9 cellular contexts compared by ENCODE assay signal in genomic region chr2:230327418-230328154, GRCh38. TPM values are rescaled to one million over a fixed set of nuclear protein-coding genes. Genes with fewer than 3 reads are reported as not detected.
A peak's percentile ranks its signal among the peaks of the same experiment; 100 is the strongest.
DNase-seq lines count a peak whose midpoint lies in the region; ATAC-seq, FAIRE-seq and TF ChIP-seq lines count a peak whose summit lies in the region.
"Had no signal": no experiment of that assay in that cellular context is flagged by ENCODE, and none has a peak within 500 bp of the region (broad histone marks: within the 10 kb centered on the region; RNA-seq: fewer than 3 reads in every experiment).

No MANE protein-coding gene starts in this region.

- H3K79me2 ChIP-seq in MM.1S (ENCODE audit: low read length) (peaks cover 51% of the 10 kb centered on the region), K562 (ENCODE audit: control insufficient read depth, insufficient read depth, low read length) (peaks cover 7% of the 10 kb centered on the region; the same call in 2 of the 3 replicates)

- TF ChIP-seq CTCF in GM12875 (IDR thresholded peaks at IDR 0.05; ENCODE audit: borderline replicate concordance, insufficient read depth, low read depth, low read length): no peak
- TF ChIP-seq CTCF in MM.1S (IDR thresholded peaks at IDR 0.05; ENCODE audit: low read length): no peak
- no peak for TF ChIP-seq CTCF in K562 (IDR thresholded peaks at IDR 0.05 in 2 of 3, conservative IDR thresholded peaks at IDR 0.05 in 1 of 3; ENCODE audit: insufficient read depth in 2 of 3, low read depth in 1 of 3, low read length in 3 of 3)
- TF ChIP-seq CTCF in mucosa of descending colon (IDR thresholded peaks at IDR 0.05): no peak

- intact Hi-C loops in K562 (cut with micrococcal nuclease) (loop anchor here (10.0 kb wide), 1 partner anchor 287 kb away; no protein-coding TSS in a partner anchor), mucosa of descending colon (cut with DNase I, micrococcal nuclease) (no loop called here)

- no peaks in the 10 kb centered on the region for H3K27me3 ChIP-seq in MM.1S (replicated peaks; ENCODE audit: insufficient read depth, low read length)
- H3K27me3 ChIP-seq in K562 (ENCODE audit: control insufficient read depth in 2 of 2, insufficient read depth in 2 of 2, low read length in 2 of 2): no peaks in the 10 kb centered on the region

- H2AFZ ChIP-seq in MM.1S (ENCODE audit: low read length): peak overlapping the region; percentile 93
- peak overlapping the region; percentile 96 for H2AFZ ChIP-seq in K562 (ENCODE audit: low read depth, low read length)

- FAIRE-seq in K562 (lab: Jason Lieb, UNC): peak; percentile 56
- FAIRE-seq: TTC549 had no signal

- H3K27ac ChIP-seq in MM.1S (ENCODE audit: low read length): peak overlapping the region; percentile 65
- peak overlapping the region; percentile 69 for H3K27ac ChIP-seq in K562 (ENCODE audit: extremely low read depth, low read depth, low read length)

- peaks cover 15% of the 10 kb centered on the region for H3F3A ChIP-seq in MM.1S (ENCODE audit: insufficient read depth, low read length)

- no peaks in the 10 kb centered on the region for H3K9me2 ChIP-seq in MM.1S (replicated peaks; ENCODE audit: insufficient read depth, low read length)

- H3K4me1 ChIP-seq in MM.1S (ENCODE audit: low read length) (peaks cover 4% of the 10 kb centered on the region; the same call in 1 of the 2 replicates), K562 (replicated peaks in 1 of 2; ENCODE audit: control insufficient read depth in 2 of 2, insufficient read depth in 2 of 2, low read length in 2 of 2) (peaks cover 12 to 16% of the 10 kb centered on the region in 2 experiments; a peak in 4 of 5 replicates), mucosa of descending colon (ENCODE audit: low read depth) (peaks cover 13% of the 10 kb centered on the region)

- BruUV-seq in K562 (replicated peaks; lab: Mats Ljungman, UMichigan): TSS peak; percentile 55

- POLR2A ChIA-PET in K562 (lab: Yijun Ruan, JAX): interaction anchor here (1.0 to 1.7 kb wide), 3 partner anchors 8 to 76 kb away, joined by 3 to 8 read pairs (median 4); no protein-coding TSS in a partner anchor

- 23% methylated on average over 5 of the region's 5 CpGs for WGBS in K562 (ENCODE audit: insufficient coverage, low coverage, missing lambda C conversion rate)

- H3K36me3 ChIP-seq in MM.1S (replicated peaks; ENCODE audit: insufficient read depth, low read length) (no peaks in the 10 kb centered on the region; the same call in none of the 2 replicates), K562 (ENCODE audit: control insufficient read depth, insufficient read depth, low read length) (no peaks in the 10 kb centered on the region), mucosa of descending colon (ENCODE audit: low read depth) (no peaks in the 10 kb centered on the region)

- TF ChIP-seq POLR2A in K562 (conservative IDR thresholded peaks at IDR 0.05): no peak

- no peaks in the 10 kb centered on the region for H3K9me1 ChIP-seq in K562 (ENCODE audit: control insufficient read depth, insufficient read depth, low read length)

- H3K4me3 ChIP-seq in GM12875 (ENCODE audit: low read depth, low read length) (peak overlapping the region; percentile 55), MM.1S (ENCODE audit: low read length) (peak overlapping the region; percentile 64), K562 (peak overlapping the region; percentile 34), mucosa of descending colon (peak overlapping the region; percentile 4)

- DNase-seq in MM.1S (no peak), K562 (ENCODE audit: extremely low read depth in 1 of 4, low spot score in 3 of 4) (peak in 1 of 4 experiments; percentile 20), mucosa of descending colon (peak in 1 of 3 donors; percentile 53)
- no peak for DNase-seq in effector CD8-positive, alpha-beta T cell (lab: John Stamatoyannopoulos, UW)
- no peak for DNase-seq in NK-92 treated with Interleukin-12 subunit alpha and Interleukin-12 subunit beta, amount 100 ng/mL, for 24 hours (lab: John Stamatoyannopoulos, UW)
- DNase-seq in stimulated activated naive CD4-positive, alpha-beta T cell (lab: John Stamatoyannopoulos, UW): no peak

- H3K4me2 ChIP-seq in MM.1S (ENCODE audit: low read depth, low read length) (peak overlapping the region; percentile 95), K562 (ENCODE audit: insufficient read depth, low read length) (peak overlapping the region; percentile 83)

- no peak for TF ChIP-seq RAD21 in K562 (CRISPR knock-in tag; conservative IDR thresholded peaks at IDR 0.05 in 1 of 2, IDR thresholded peaks at IDR 0.05 in 1 of 2)

- no peak for TF ChIP-seq EP300 in K562 (IDR thresholded peaks at IDR 0.05; ENCODE audit: low read length)

- no peaks in the 10 kb centered on the region for H4K20me1 ChIP-seq in MM.1S (ENCODE audit: insufficient read depth, low read length)
- no peaks in the 10 kb centered on the region for H4K20me1 ChIP-seq in K562 (replicated peaks; ENCODE audit: control insufficient read depth, insufficient read depth, low read length)

- in situ Hi-C loops in K562 (cut with MboI): no loop called here

- no peaks in the 10 kb centered on the region for H3K9me3 ChIP-seq in MM.1S (replicated peaks; ENCODE audit: insufficient read depth, low read length)
- H3K9me3 ChIP-seq in K562 (replicated peaks; ENCODE audit: control insufficient read depth, insufficient read depth, low read depth, low read length): peaks cover 5% of the 10 kb centered on the region
- no peaks in the 10 kb centered on the region for H3K9me3 ChIP-seq in mucosa of descending colon

- CTCF ChIA-PET in K562 (lab: Yijun Ruan, JAX; ENCODE audit: low intra/inter-chr PET ratio): no interaction called here

- H3K9ac ChIP-seq in MM.1S (ENCODE audit: low read length) (peak overlapping the region; percentile 66), K562 (ENCODE audit: insufficient read depth in 1 of 2, low read depth in 2 of 2, low read length in 2 of 2) (peak overlapping the region; percentile 58 to 67; a peak in 3 of 4 replicates)

- peak; percentile 53 for ATAC-seq in GM21737 (IDR thresholded peaks at IDR 0.05; ENCODE audit: unreplicated experiment)
- ATAC-seq in K562: peak; percentile 26
- peak; percentile 81 for ATAC-seq in mucosa of descending colon

TF ChIP-seq in K562, 482 proteins besides CTCF, POLR2A, EP300 and RAD21 (continues in another document):
- TF ChIP-seq ATF7 (IDR thresholded peaks at IDR 0.05) (0 out of 2 replicates have a peak, but pooled peaks have one; percentile 20), RUNX1 (IDR thresholded peaks at IDR 0.05; ENCODE audit: low read depth) (no peak), ZNF644 (tag; IDR thresholded peaks at IDR 0.05; ENCODE audit: low read depth) (no peak), BDP1 (IDR thresholded peaks at IDR 0.05; ENCODE audit: insufficient read depth, insufficient read length) (no peak), KDM2B (CRISPR knock-in tag; IDR thresholded peaks at IDR 0.05) (no peak), DIDO1 (tag; IDR thresholded peaks at IDR 0.05; ENCODE audit: low read depth) (no peak), SIX5 (IDR thresholded peaks at IDR 0.05; ENCODE audit: borderline replicate concordance in 1 of 2, insufficient read depth in 1 of 2, low read depth in 1 of 2, low read length in 2 of 2) (no peak), NRF1 (conservative IDR thresholded peaks at IDR 0.05 in 1 of 2, IDR thresholded peaks at IDR 0.05 in 1 of 2) (0 out of 4 replicates have a peak, but pooled peaks of 1 of the 2 experiments have one; percentile 4), CHD1 (IDR thresholded peaks at IDR 0.05; ENCODE audit: low read length) (peak; percentile 37), CEBPB (tag; IDR thresholded peaks at IDR 0.05) (peak; percentile 65; the same call in 1 of the 2 replicates), USF2 (CRISPR knock-in tag; IDR thresholded peaks at IDR 0.05) (no peak), EP400 (IDR thresholded peaks at IDR 0.05) (0 out of 2 replicates have a peak, but pooled peaks have one; percentile 6), CEBPG (CRISPR knock-in tag; IDR thresholded peaks at IDR 0.05) (no peak), CEBPG (tag; conservative IDR thresholded peaks at IDR 0.05 in 1 of 2, IDR thresholded peaks at IDR 0.05 in 1 of 2) (peak; percentile 34 to 49; a peak in 3 of 4 replicates)
- TF ChIP-seq, protein P1, sequence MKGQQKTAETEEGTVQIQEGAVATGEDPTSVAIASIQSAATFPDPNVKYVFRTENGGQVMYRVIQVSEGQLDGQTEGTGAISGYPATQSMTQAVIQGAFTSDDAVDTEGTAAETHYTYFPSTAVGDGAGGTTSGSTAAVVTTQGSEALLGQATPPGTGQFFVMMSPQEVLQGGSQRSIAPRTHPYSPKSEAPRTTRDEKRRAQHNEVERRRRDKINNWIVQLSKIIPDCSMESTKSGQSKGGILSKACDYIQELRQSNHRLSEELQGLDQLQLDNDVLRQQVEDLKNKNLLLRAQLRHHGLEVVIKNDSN (CRISPR knock-in tag; IDR thresholded peaks at IDR 0.05): no peak

RNA-seq across cellular contexts. Expression of gene SP140L, which starts 0.6 kb away (rescaled TPM):
- 21.9 and 50.3 TPM in 2 replicates for total RNA-seq in K562 (2011; cell fraction: chromatin; rRNA removed; ENCODE audit: low replicate concordance)
- total RNA-seq in K562 (2011; cell fraction: nucleolus; rRNA removed): 9.3 and 13.0 TPM in 2 replicates
- total RNA-seq in K562 (2011; cell fraction: nucleoplasm; rRNA removed): 19.9 and 20.3 TPM in 2 replicates
- total RNA-seq in K562 (2014; rRNA removed) (5.9 and 6.6 TPM in 2 replicates), K562 (2014; rRNA removed; fragmentation: Illumina TruSeq; extraction: Trizol) (13.6 and 16.3 TPM in 2 replicates), K562 (2015; rRNA removed; fragmentation: Illumina TruSeq; extraction: Trizol) (10.7 and 12.5 TPM in 2 replicates), K562 (2021) (11.3 and 11.8 TPM in 2 replicates), mucosa of descending colon (10 to 100 TPM; 22.1 to 35.7 (median 23.4) TPM)
- polyA plus RNA-seq in K562 (2011; rRNA removed) (10.1 and 10.2 TPM in 2 replicates), K562 (2014; fragmentation: Illumina TruSeq; extraction: Trizol) (14.4 and 15.5 TPM in 2 replicates), K562 (2014; fragmentation: Nextera tagmentation; extraction: Ambion mirVana) (1 to 10 TPM; 4.0 to 7.1 TPM), K562 (2014; rRNA removed) (12.6 and 13.3 TPM in 2 replicates)
- 4.7 and 6.7 TPM in 2 replicates for polyA plus RNA-seq in K562 (2011; cell fraction: cytosol; rRNA removed)
- 31.3 and 32.7 TPM in 2 replicates for polyA plus RNA-seq in K562 (2011; cell fraction: nucleus; rRNA removed)
- 10.9 and 23.3 TPM in 2 replicates for polyA plus RNA-seq in K562 (2012)
- 10.2 and 11.1 TPM in 2 replicates for polyA minus RNA-seq in K562 (2011; rRNA and poly(A)+ RNA removed)
- polyA minus RNA-seq in K562 (2011; cell fraction: cytosol; rRNA and poly(A)+ RNA removed): 1.6 and 3.3 TPM in 2 replicates
- polyA minus RNA-seq in K562 (2011; cell fraction: nucleus; rRNA and poly(A)+ RNA removed): 12.9 and 24.1 TPM in 2 replicates

Comparison
In these comparisons a context has a peak if more than half of its experiments do, and no peak if none do; other contexts are left out.
1. H3K4me3 ChIP-seq: peak in every context shown above with its lines; median percentile 64 in MM.1S; 55 in GM12875; 34 in K562; 4 in mucosa of descending colon.
2. ATAC-seq: peak in every context shown above with its lines; median percentile 81 in mucosa of descending colon; 53 in GM21737; 26 in K562.